In genomic region chr2:24123212-24124002, GRCh38 we compare ENCODE assay signal across 8 cellular contexts. TPM values are rescaled to one million over a fixed set of nuclear protein-coding genes. Genes with fewer than 3 reads are reported as not detected.
DNase-seq lines count a peak whose midpoint lies in the region; ATAC-seq, FAIRE-seq and TF ChIP-seq lines count a peak whose summit lies in the region.

Gene FAM228B, plus strand, starts transcription at chr2:24123469. Its CDS starts 893 bp downstream, at chr2:24124362.
Gene PFN4, minus strand, starts transcription at chr2:24123334. Its CDS starts 799 bp downstream, at chr2:24122535.

- peak; percentile 60 for TF ChIP-seq POLR2A in H54 (IDR thresholded peaks at IDR 0.05; ENCODE audit: low read depth, low read length)

- peak within 1 kb of the TSS; percentile 64 for H3K4me3 ChIP-seq in thymus (ENCODE audit: low read length)

- H3K27ac Mint-ChIP-seq in activated naive CD4-positive, alpha-beta T cell treated with anti-CD3 and anti-CD28 coated beads, Interleukin-2, amount 10 ng/mL, durations not matched to agents 7 days and 5 days, result peak within 1 kb of the TSS; percentile 69

- peaks cover 9% of the 10 kb centered on the region for H3K27me3 Mint-ChIP-seq in activated naive CD4-positive, alpha-beta T cell treated with anti-CD3 and anti-CD28 coated beads, Interleukin-2, amount 10 ng/mL, durations not matched to agents 7 days and 5 days

- no peaks in the 10 kb centered on the region for H3K36me3 Mint-ChIP-seq in activated naive CD4-positive, alpha-beta T cell treated with anti-CD3 and anti-CD28 coated beads, Interleukin-2, amount 10 ng/mL, durations not matched to agents 7 days and 5 days

- ATAC-seq in omental fat pad (ENCODE audit: low FRiP score), result peak; percentile 96

- peaks cover 4% of the 10 kb centered on the region for H3K4me1 ChIP-seq in thymus (ENCODE audit: control insufficient read depth, insufficient read depth, low read length)

- no peaks in the 10 kb centered on the region for H3K9me3 Mint-ChIP-seq in activated naive CD4-positive, alpha-beta T cell treated with anti-CD3 and anti-CD28 coated beads, Interleukin-2, amount 10 ng/mL, durations not matched to agents 7 days and 5 days

- DNase-seq in GDM1 (lab: John Stamatoyannopoulos, UW) (peak; percentile 85), H54 (ENCODE audit: insufficient read length, low spot score) (peak; percentile 89), LoVo (ENCODE audit: low spot score) (peak; percentile 81), SHP77 treated with DMSO at 0.1 percent for 48 hours (lab: John Stamatoyannopoulos, UW) (peak; percentile 41), globus pallidus (ENCODE audit: low spot score) (peak; percentile 83), omental fat pad (ENCODE audit: low spot score) (peak; percentile 46)
- peak; percentile 77 for DNase-seq in activated naive CD4-positive, alpha-beta T cell treated with anti-CD3 and anti-CD28 coated beads, Interleukin-2, amount 10 ng/mL, durations not matched to agents 7 days and 5 days

- H3K4me3 Mint-ChIP-seq in activated naive CD4-positive, alpha-beta T cell treated with anti-CD3 and anti-CD28 coated beads, Interleukin-2, amount 10 ng/mL, durations not matched to agents 7 days and 5 days, result peak within 1 kb of the TSS; percentile 74

- CTCF ChIA-PET in activated naive CD4-positive, alpha-beta T cell treated with anti-CD3 and anti-CD28 coated beads, Interleukin-2, amount 10 ng/mL, durations not matched to agents 7 days and 5 days (lab: Charles Lee), result interaction anchor here (0.8 to 1.6 kb wide), 5 partner anchors 39 to 591 kb away, joined by 3 to 5 read pairs (median 4); partner anchors contain the start of gene ATAD2B

- WGBS in thymus, result under 1% methylated on average over 104 of the region's 104 CpGs

- no peak for TF ChIP-seq CTCF in omental fat pad (IDR thresholded peaks at IDR 0.05)

- H3K27me3 ChIP-seq in thymus (ENCODE audit: control insufficient read depth, insufficient read depth), result no peaks in the 10 kb centered on the region

- H3K9me3 ChIP-seq in thymus (ENCODE audit: control insufficient read depth), result no peaks in the 10 kb centered on the region

- FAIRE-seq in H54 (lab: Jason Lieb, UNC), result no peak

- peak within 1 kb of the TSS; percentile 81 for H3K27ac ChIP-seq in thymus (ENCODE audit: low read depth)

- H3K4me1 Mint-ChIP-seq in activated naive CD4-positive, alpha-beta T cell treated with anti-CD3 and anti-CD28 coated beads, Interleukin-2, amount 10 ng/mL, durations not matched to agents 7 days and 5 days, result peaks cover 15% of the 10 kb centered on the region

- H3K36me3 ChIP-seq in thymus (ENCODE audit: control insufficient read depth, insufficient read depth), result no peaks in the 10 kb centered on the region

RNA-seq across cellular contexts. Expression of gene FAM228B, which starts in this region (rescaled TPM):
- total RNA-seq in omental fat pad, result 10 to 100 TPM; 13.4 to 21.8 (median 17.0) TPM
- 31.5 TPM for polyA plus RNA-seq in thymus

RNA-seq across cellular contexts. Expression of gene PFN4, which starts in this region (rescaled TPM):
- total RNA-seq in omental fat pad, result under 1 TPM in 1 of 4 donors, not detected in 3; 0.84 TPM
- polyA plus RNA-seq in thymus, result 1.3 TPM

Comparison
In these comparisons a context has a peak if more than half of its experiments do, and no peak if none do; other contexts are left out.
1. Peak in every context shown above with its lines: DNase-seq, ATAC-seq, H3K4me3 ChIP-seq and H3K27ac ChIP-seq.